ENCODE assay signal across 22 cellular contexts in the genomic region with DNA sequence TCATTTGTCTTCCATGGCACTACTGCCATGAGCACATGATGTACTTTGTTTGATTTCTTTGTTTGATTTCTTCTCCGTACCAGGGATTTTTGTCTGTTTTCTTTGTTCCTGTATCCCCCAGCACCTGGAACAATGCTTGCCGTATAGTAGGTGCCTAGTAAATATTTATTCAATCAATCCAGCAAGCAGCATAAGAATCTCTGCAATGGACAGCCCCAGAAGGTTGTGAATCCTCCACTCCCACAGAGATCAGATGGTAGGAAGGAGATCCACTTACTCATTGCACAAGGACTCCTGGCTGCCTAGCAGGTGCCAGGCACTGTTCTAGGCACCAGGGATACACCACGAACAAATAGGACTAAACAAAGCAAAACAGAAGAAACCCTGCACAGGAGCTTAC. TPM values are rescaled to one million over a fixed set of nuclear protein-coding genes. Genes with fewer than 3 reads are reported as not detected.
DNase-seq lines count a peak whose midpoint lies in the region; TF ChIP-seq lines count a peak whose summit lies in the region.
"Had no signal": no experiment of that assay in that cellular context is flagged by ENCODE, and none has a peak within 500 bp of the region (broad histone marks: within the 10 kb centered on the region; RNA-seq: fewer than 3 reads in every experiment).

No MANE protein-coding gene starts in this region.

- H2BK15ac ChIP-seq in mesenchymal stem cell (ENCODE audit: low read depth, poor library complexity, severe bottlenecking): no peak overlapping the region

- 100% methylated on average over 3 of the region's 3 CpGs for WGBS in mesenchymal stem cell

- H3K36me3 ChIP-seq in right atrium auricular region: no peaks in the 10 kb centered on the region
- H3K36me3 ChIP-seq in left ventricle myocardium inferior: no peaks in the 10 kb centered on the region
- no peaks in the 10 kb centered on the region for H3K36me3 ChIP-seq in mesenchymal stem cell (ENCODE audit: control insufficient read depth in 1 of 2, insufficient read depth in 2 of 2, low read depth in 1 of 2, low read length in 2 of 2)

- TF ChIP-seq CTCF in right atrium auricular region (IDR thresholded peaks at IDR 0.05): no peak
- TF ChIP-seq CTCF in left ventricle myocardium inferior (IDR thresholded peaks at IDR 0.05; ENCODE audit: borderline replicate concordance): no peak

- H3K4me3 ChIP-seq in right atrium auricular region (no peak overlapping the region), left ventricle myocardium inferior (no peak overlapping the region), mesenchymal stem cell (ENCODE audit: insufficient read depth in 1 of 2, low read depth in 1 of 2, low read length in 2 of 2) (no peak overlapping the region)

- no peak overlapping the region for H3K9ac ChIP-seq in mesenchymal stem cell (ENCODE audit: low read length)

- H3K4ac ChIP-seq in mesenchymal stem cell (ENCODE audit: low read depth in 1 of 2, low read length in 2 of 2): no peak overlapping the region

- DNase-seq in right atrium auricular region (ENCODE audit: low spot score): peak; percentile 23
- DNase-seq in left ventricle myocardium inferior: no peak
- peak; percentile 9 for DNase-seq in NCI-H748 treated with DMSO at 0.1 percent for 48 hours (lab: John Stamatoyannopoulos, UW)
- no peak for DNase-seq in mesenchymal stem cell
- no peak for DNase-seq in stimulated activated naive CD4-positive, alpha-beta T cell (lab: John Stamatoyannopoulos, UW)
- no peak for DNase-seq in hippocampal formation (lab: John Stamatoyannopoulos, UW)
- DNase-seq in stimulated activated CD4-positive, alpha-beta T cell treated with anti-CD3 and anti-CD28 coated beads, Interleukin-4, amount 100 ng/mL, for 24 hours: no peak
- DNase-seq: 8988T; AML-193; C1 segment of cervical spinal cord; Calu3; CD8-positive, alpha-beta memory T cell; DMS153; GDM1; GOT3; KG1; NCI-H1092; NCI-H1436; NCI-H2029; NCI-H345; NCI-H524; OCI-M1 had no signal

- no peak overlapping the region for H3K14ac ChIP-seq in mesenchymal stem cell (ENCODE audit: low read length in 2 of 2)

- H2BK12ac ChIP-seq in mesenchymal stem cell (ENCODE audit: low read length in 2 of 2): no peak overlapping the region

- no peak overlapping the region for H4K91ac ChIP-seq in mesenchymal stem cell (ENCODE audit: low read length)

- no peak overlapping the region for H3K18ac ChIP-seq in mesenchymal stem cell (ENCODE audit: low read depth in 1 of 2, low read length in 2 of 2)

- peak overlapping the region; percentile 10 for H2AK5ac ChIP-seq in mesenchymal stem cell (ENCODE audit: low read length, severe bottlenecking)

- H2AFZ ChIP-seq in mesenchymal stem cell (ENCODE audit: low read depth, low read length): no peak overlapping the region

- H3K9me3 ChIP-seq in right atrium auricular region: no peaks in the 10 kb centered on the region
- H3K9me3 ChIP-seq in left ventricle myocardium inferior (replicated peaks): no peaks in the 10 kb centered on the region
- H3K9me3 ChIP-seq in mesenchymal stem cell (ENCODE audit: control insufficient read depth, low read length): no peaks in the 10 kb centered on the region

- no peaks in the 10 kb centered on the region for H3K79me1 ChIP-seq in mesenchymal stem cell (replicated peaks; ENCODE audit: low read length, poor library complexity, severe bottlenecking)

- intact Hi-C loops in left ventricle myocardium inferior (cut with micrococcal nuclease): no loop called here

- H3K27ac ChIP-seq in right atrium auricular region (no peak overlapping the region), left ventricle myocardium inferior (replicated peaks) (no peak overlapping the region), mesenchymal stem cell (ENCODE audit: low read length, poor library complexity, severe bottlenecking) (no peak overlapping the region)

- H4K8ac ChIP-seq in mesenchymal stem cell (ENCODE audit: low read length): no peak overlapping the region

- H3K27me3 ChIP-seq in right atrium auricular region (no peaks in the 10 kb centered on the region), left ventricle myocardium inferior (ENCODE audit: low read depth) (no peaks in the 10 kb centered on the region), mesenchymal stem cell (ENCODE audit: control insufficient read depth in 1 of 2, insufficient read depth in 1 of 2, low read length in 2 of 2) (no peaks in the 10 kb centered on the region)

- no peak overlapping the region for H2BK5ac ChIP-seq in mesenchymal stem cell (ENCODE audit: low read depth, low read length, poor library complexity, severe bottlenecking)

- H3K4me2 ChIP-seq in mesenchymal stem cell (ENCODE audit: low read length, poor library complexity, severe bottlenecking): no peak overlapping the region

- no peak overlapping the region for H2BK120ac ChIP-seq in mesenchymal stem cell (ENCODE audit: low read depth, low read length)

- H3K23ac ChIP-seq in mesenchymal stem cell (ENCODE audit: low read length in 2 of 2): no peak overlapping the region

- H3K4me1 ChIP-seq in right atrium auricular region: no peaks in the 10 kb centered on the region
- H3K4me1 ChIP-seq in left ventricle myocardium inferior: no peaks in the 10 kb centered on the region
- H3K4me1 ChIP-seq in mesenchymal stem cell (ENCODE audit: control insufficient read depth, insufficient read depth, low read depth, low read length): peaks cover 7% of the 10 kb centered on the region

RNA-seq across cellular contexts. Expression of gene SYNJ2, which starts 6.7 kb away (rescaled TPM):
- total RNA-seq in right atrium auricular region (10 to 100 TPM; 10.1 to 20.0 TPM), left ventricle myocardium inferior (12.3 TPM)
- 14.0 TPM for polyA plus RNA-seq in mesenchymal stem cell (2013, experiment 1 of 2)
- 12.9 TPM for polyA plus RNA-seq in mesenchymal stem cell (2013, experiment 2 of 2)

Comparison
In these comparisons a context has a peak if more than half of its experiments do, and no peak if none do; other contexts are left out.
1. DNase-seq: peak in right atrium auricular region (single experiment) and NCI-H748 treated with DMSO at 0.1 percent for 48 hours (single experiment); none in left ventricle myocardium inferior (single experiment), mesenchymal stem cell (single experiment), stimulated activated naive CD4-positive, alpha-beta T cell (0 of 6), hippocampal formation (0 of 2) and stimulated activated CD4-positive, alpha-beta T cell treated with anti-CD3 and anti-CD28 coated beads, Interleukin-4, amount 100 ng/mL, for 24 hours (single experiment).